In the genomic region with DNA sequence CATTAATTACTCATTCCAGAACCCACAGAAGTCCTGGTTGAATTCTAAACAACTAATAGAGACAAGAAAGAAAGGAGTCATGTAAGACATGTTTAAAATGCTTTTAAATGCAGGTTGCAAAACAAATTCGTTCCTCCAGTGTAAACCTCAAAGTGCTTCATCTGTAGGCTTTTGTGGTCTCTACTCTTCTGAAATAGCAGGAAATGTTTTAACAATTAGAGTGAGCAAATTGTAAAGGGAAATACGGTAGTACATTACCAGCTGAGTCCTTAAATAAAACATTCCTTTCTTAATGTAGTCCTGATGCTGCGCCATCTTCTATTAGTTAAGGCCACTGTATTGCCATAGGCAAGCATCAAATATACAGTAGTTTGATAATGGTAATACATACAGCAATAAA, we compare ENCODE assay signal across 21 cellular contexts.
DNase-seq lines count a peak whose midpoint lies in the region; FAIRE-seq and TF ChIP-seq lines count a peak whose summit lies in the region.
"Had no signal": no experiment of that assay in that cellular context is flagged by ENCODE, and none has a peak within 500 bp of the region (broad histone marks: within the 10 kb centered on the region; RNA-seq: fewer than 3 reads in every experiment).

No MANE protein-coding gene starts in this region.

- H3K9me3 ChIP-seq in smooth muscle cell (replicated peaks; ENCODE audit: low read depth) (no peaks in the 10 kb centered on the region), ovary (no peaks in the 10 kb centered on the region)
- H3K9me3 ChIP-seq: heart left ventricle, thyroid gland had no signal

- intact Hi-C loops in ovary (cut with DNase I) = no loop called here

- DNase-seq in NCI-H2107 treated with DMSO at 0.1 percent for 48 hours (lab: John Stamatoyannopoulos, UW; ENCODE audit: unreplicated experiment) (peak; percentile 17), NCI-H2107 (lab: John Stamatoyannopoulos, UW) (no peak), NCI-H69 (lab: John Stamatoyannopoulos, UW) (peak; percentile 11), choroid plexus epithelial cell (ENCODE audit: low read depth) (peak; percentile 58), smooth muscle cell (lab: John Stamatoyannopoulos, UW; ENCODE audit: unreplicated experiment) (no peak), GM19239 (ENCODE audit: insufficient read length, low spot score) (no peak), ovary (no peak)
- DNase-seq in activated CD4-positive, CD25-positive, alpha-beta regulatory T cell treated with anti-CD3 and anti-CD28 coated beads, Interleukin-2, amount 50 U/mL, for 72 hours = no peak
- DNase-seq: 8988T; activated CD4-positive, alpha-beta memory T cell treated with anti-CD3 and anti-CD28 coated beads, Interleukin-2, amount 10 ng/mL, durations not matched to agents 7 days and 5 days; activated gamma-delta T cell; DMS79 treated with DMSO at 0.1 percent for 48 hours; heart left ventricle; left colon; naive B cell; NCI-H1092 treated with DMSO at 0.1 percent for 48 hours; NCI-H2081 treated with DMSO at 0.1 percent for 48 hours; NCI-H524; SW 1271; thyroid gland had no signal

- TF ChIP-seq EP300 in ovary (IDR thresholded peaks at IDR 0.05) = no peak

- no peak overlapping the region for H3K9ac ChIP-seq in smooth muscle cell (ENCODE audit: low read depth)

- H3K27me3 ChIP-seq in smooth muscle cell (ENCODE audit: low read depth) (no peaks in the 10 kb centered on the region), ovary (no peaks in the 10 kb centered on the region)
- H3K27me3 ChIP-seq: cardiac muscle cell, heart left ventricle, thyroid gland had no signal

- H3K4me3 ChIP-seq in choroid plexus epithelial cell (ENCODE audit: low read depth, low read length) (no peak overlapping the region), smooth muscle cell (no peak overlapping the region), ovary (no peak overlapping the region)
- H3K4me3 ChIP-seq: cardiac muscle cell, heart left ventricle, thyroid gland had no signal

- 49% methylated on average over 3 of the region's 3 CpGs for WGBS in smooth muscle cell (ENCODE audit: low lambda C conversion rate)
- WGBS in ovary, 3 donors = 77 to 79% (median 77%) methylated on average over 3 of the region's 3 CpGs

- peak overlapping the region; percentile 31 for H3K4me2 ChIP-seq in smooth muscle cell

- peak overlapping the region; percentile 7 for H2AFZ ChIP-seq in smooth muscle cell (ENCODE audit: low read depth)

- no peaks in the 10 kb centered on the region for H3K36me3 ChIP-seq in smooth muscle cell (ENCODE audit: low read depth)
- H3K36me3 ChIP-seq in ovary = no peaks in the 10 kb centered on the region
- H3K36me3 ChIP-seq: cardiac muscle cell, heart left ventricle, thyroid gland had no signal

- H3F3A ChIP-seq in smooth muscle cell (ENCODE audit: low read depth) = no peaks in the 10 kb centered on the region

- FAIRE-seq in GM19239 (lab: Jason Lieb, UNC) = no peak

- H4K20me1 ChIP-seq in smooth muscle cell (ENCODE audit: low read depth) = no peaks in the 10 kb centered on the region

- TF ChIP-seq POLR2A in ovary (IDR thresholded peaks at IDR 0.05) = no peak

- H3K27ac ChIP-seq in smooth muscle cell (ENCODE audit: low read depth) (no peak overlapping the region), ovary (no peak overlapping the region)
- H3K27ac ChIP-seq: cardiac muscle cell, heart left ventricle, thyroid gland had no signal

- no peak for TF ChIP-seq CTCF in choroid plexus epithelial cell (conservative IDR thresholded peaks at IDR 0.05; ENCODE audit: low read depth, low read length)
- no peak for TF ChIP-seq CTCF in smooth muscle cell (IDR thresholded peaks at IDR 0.05; ENCODE audit: borderline replicate concordance, insufficient read depth, poor library complexity, severe bottlenecking)
- TF ChIP-seq CTCF in ovary (IDR thresholded peaks at IDR 0.05) = no peak

- H3K4me1 ChIP-seq in smooth muscle cell (ENCODE audit: low read depth) = no peaks in the 10 kb centered on the region
- no peaks in the 10 kb centered on the region for H3K4me1 ChIP-seq in ovary (ENCODE audit: insufficient read depth)
- H3K4me1 ChIP-seq: heart left ventricle, thyroid gland had no signal

- H3K79me2 ChIP-seq in smooth muscle cell (ENCODE audit: low read depth) = no peaks in the 10 kb centered on the region

Comparison
In these comparisons a context has a peak if more than half of its experiments do, and no peak if none do; other contexts are left out.
1. DNase-seq: peak in NCI-H2107 treated with DMSO at 0.1 percent for 48 hours (single experiment), NCI-H69 (single experiment) and choroid plexus epithelial cell (single experiment); none in NCI-H2107 (single experiment), smooth muscle cell (single experiment), GM19239 (single experiment), activated CD4-positive, CD25-positive, alpha-beta regulatory T cell treated with anti-CD3 and anti-CD28 coated beads, Interleukin-2, amount 50 U/mL, for 72 hours (single experiment) and ovary (0 of 5).